In genomic region chr3:38480093-38480445, GRCh38 we compare ENCODE assay signal across 12 cellular contexts. TPM values are rescaled to one million over a fixed set of nuclear protein-coding genes. Genes with fewer than 3 reads are reported as not detected.
DNase-seq lines count a peak whose midpoint lies in the region; ATAC-seq, FAIRE-seq and TF ChIP-seq lines count a peak whose summit lies in the region.
"Had no signal": no experiment of that assay in that cellular context is flagged by ENCODE, and none has a peak within 500 bp of the region (broad histone marks: within the 10 kb centered on the region; RNA-seq: fewer than 3 reads in every experiment).

No MANE protein-coding gene starts in this region.

- H3K36me3 ChIP-seq in neural cell (ENCODE audit: insufficient read depth, low read length) = peaks cover 4% of the 10 kb centered on the region

- no peak for TF ChIP-seq POLR2A in GM12891 (IDR thresholded peaks at IDR 0.05; ENCODE audit: low read depth, low read length)

- no peak overlapping the region for H3K9ac ChIP-seq in neural cell (ENCODE audit: low read length)

- no peak for FAIRE-seq in GM12891 (lab: Jason Lieb, UNC)

- no peaks in the 10 kb centered on the region for H3K4me1 Mint-ChIP-seq in CD14-positive monocyte
- no peaks in the 10 kb centered on the region for H3K4me1 Mint-ChIP-seq in activated B cell treated with CpG ODN at 0.5 μM for 24 hours

- H3K27me3 Mint-ChIP-seq in CD14-positive monocyte (ENCODE audit: low read depth in 3 of 3) = no peaks in the 10 kb centered on the region
- no peaks in the 10 kb centered on the region for H3K27me3 Mint-ChIP-seq in activated B cell treated with CpG ODN at 0.5 μM for 24 hours
- H3K27me3 Mint-ChIP-seq: CD4-positive, CD25-positive, alpha-beta regulatory T cell had no signal

- peak; percentile 47 for TF ChIP-seq CTCF in CD14-positive monocyte (IDR thresholded peaks at IDR 0.05)
- peak; percentile 6; the same call in 1 of the 2 replicates for TF ChIP-seq CTCF in LNCAP (IDR thresholded peaks at IDR 0.05)
- TF ChIP-seq CTCF in activated B cell treated with CpG ODN at 0.5 μM for 24 hours (IDR thresholded peaks at IDR 0.05) = peak; percentile 1
- TF ChIP-seq CTCF in neural cell (IDR thresholded peaks at IDR 0.05; ENCODE audit: poor library complexity, severe bottlenecking) = peak; percentile 0

- DNase-seq in CD14-positive monocyte (ENCODE audit: low spot score) (no peak), activated B cell treated with CpG ODN at 0.5 μM for 24 hours (no peak), GM12891 (ENCODE audit: insufficient read length, low spot score) (no peak), glomerular visceral epithelial cell (ENCODE audit: extremely low spot score) (no peak), DMS153 (lab: John Stamatoyannopoulos, UW) (no peak), NCI-H128 (lab: John Stamatoyannopoulos, UW; ENCODE audit: unreplicated experiment) (no peak)
- DNase-seq: NCI-H1417 treated with DMSO at 0.1 percent for 48 hours, NCI-H510A had no signal

- H3K27me3 ChIP-seq in neural cell (ENCODE audit: insufficient read depth, low read depth, low read length) = no peaks in the 10 kb centered on the region

- H3K4me2 ChIP-seq in neural cell (ENCODE audit: low read length) = no peak overlapping the region
- H3K4me2 ChIP-seq: GM23338 had no signal

- no peak overlapping the region for H3K27ac ChIP-seq in neural cell (ENCODE audit: low read length)

- H3K4me3 Mint-ChIP-seq in CD14-positive monocyte = no peak overlapping the region
- no peak overlapping the region for H3K4me3 Mint-ChIP-seq in activated B cell treated with CpG ODN at 0.5 μM for 24 hours
- H3K4me3 Mint-ChIP-seq: GM23338 had no signal

- H3K36me3 Mint-ChIP-seq in CD14-positive monocyte (peaks cover 2 to 4% of the 10 kb centered on the region in 2 donors), activated B cell treated with CpG ODN at 0.5 μM for 24 hours (ENCODE audit: low read depth) (peaks cover 3% of the 10 kb centered on the region)

- no peak for ATAC-seq in activated B cell treated with CpG ODN at 0.5 μM for 24 hours (ENCODE audit: low read depth)

- peaks cover 13% of the 10 kb centered on the region for H3K79me2 ChIP-seq in neural cell (replicated peaks; ENCODE audit: insufficient read depth, low read length)

- no peak overlapping the region for H2AFZ ChIP-seq in neural cell (ENCODE audit: low read depth, low read length)
- H2AFZ ChIP-seq: GM23338 had no signal

- POLR2A ChIA-PET in activated B cell treated with CpG ODN at 0.5 μM for 24 hours (lab: Charles Lee) = no interaction called here

- no peaks in the 10 kb centered on the region for H3F3A ChIP-seq in neural cell (ENCODE audit: insufficient read depth, low read length, poor library complexity, severe bottlenecking)

- no peaks in the 10 kb centered on the region for H3K9me2 ChIP-seq in neural cell (ENCODE audit: insufficient read depth, low read length)

- H3K27ac Mint-ChIP-seq in CD14-positive monocyte (no peak overlapping the region), activated B cell treated with CpG ODN at 0.5 μM for 24 hours (no peak overlapping the region)
- H3K27ac Mint-ChIP-seq: GM23338 had no signal

- TF ChIP-seq EP300 in neural cell (conservative IDR thresholded peaks at IDR 0.05; ENCODE audit: poor library complexity, severe bottlenecking) = no peak

- CTCF ChIA-PET in activated B cell treated with CpG ODN at 0.5 μM for 24 hours (lab: Charles Lee) = interaction anchor here (0.7 to 3.5 kb wide), 11 partner anchors 13 to 624 kb away, joined by 3 to 13 read pairs (median 7); partner anchors contain the start of genes EXOG and XYLB

- H3K9me3 Mint-ChIP-seq in CD14-positive monocyte (no peaks in the 10 kb centered on the region), activated B cell treated with CpG ODN at 0.5 μM for 24 hours (no peaks in the 10 kb centered on the region)
- H3K9me3 Mint-ChIP-seq: CD4-positive, CD25-positive, alpha-beta regulatory T cell; GM23338 had no signal

- intact Hi-C loops in CD14-positive monocyte (cut with micrococcal nuclease) (loop anchor here in 1 of 2 donors (10.0 kb wide), 1 partner anchor 625 kb away; no protein-coding TSS in a partner anchor), activated B cell treated with CpG ODN at 0.5 μM for 24 hours (cut with micrococcal nuclease) (loop anchor here (1.0 to 2.0 kb wide), 4 partner anchors 133 to 506 kb away; partner anchors contain the start of gene XYLB)

- TF ChIP-seq RAD21 in neural cell (conservative IDR thresholded peaks at IDR 0.05) = no peak

- H3K4me3 ChIP-seq in neural cell (ENCODE audit: low read length) = no peak overlapping the region
- H3K4me3 ChIP-seq: GM23338 had no signal

- H4K20me1 ChIP-seq in neural cell (ENCODE audit: insufficient read depth) = peaks cover 5% of the 10 kb centered on the region

- H3K9me3 ChIP-seq in neural cell (ENCODE audit: low read length) = no peaks in the 10 kb centered on the region

TF ChIP-seq in neural cell, 6 proteins besides CTCF, POLR2A, EP300 and RAD21:
- TF ChIP-seq REST (IDR thresholded peaks at IDR 0.05; ENCODE audit: borderline replicate concordance) (no peak), POLR2AphosphoS5 (IDR thresholded peaks at IDR 0.05) (no peak), EZH2 (IDR thresholded peaks at IDR 0.05; ENCODE audit: borderline replicate concordance, insufficient read depth, low read length, poor library complexity, severe bottlenecking) (no peak), SMC3 (conservative IDR thresholded peaks at IDR 0.05; ENCODE audit: poor library complexity) (peak; percentile 1), MXI1 (conservative IDR thresholded peaks at IDR 0.05; ENCODE audit: poor library complexity, severe bottlenecking) (no peak), TAF1 (IDR thresholded peaks at IDR 0.05; ENCODE audit: low read depth) (no peak)

TF ChIP-seq in GM12891, 5 proteins besides CTCF, POLR2A, EP300 and RAD21:
- TF ChIP-seq SPI1 (IDR thresholded peaks at IDR 0.05; ENCODE audit: low read depth, low read length) (no peak), PAX5 (IDR thresholded peaks at IDR 0.05; ENCODE audit: insufficient read depth, low read length, severe bottlenecking) (no peak), TAF1 (IDR thresholded peaks at IDR 0.05; ENCODE audit: low read depth, low read length) (no peak), POLR2AphosphoS5 (IDR thresholded peaks at IDR 0.05; ENCODE audit: low read depth, low read length) (no peak), POU2F2 (IDR thresholded peaks at IDR 0.05; ENCODE audit: low read depth, low read length) (no peak)

RNA-seq across cellular contexts. Expression of gene EXOG, which starts 16.1 kb away (rescaled TPM):
- 1 to 10 TPM; 1.6 to 2.4 TPM for polyA plus RNA-seq in CD14-positive monocyte
- 26.8 and 32.3 TPM in 2 replicates for total RNA-seq in activated B cell treated with CpG ODN at 0.5 μM for 24 hours
- 44.4 and 45.6 TPM in 2 replicates for polyA plus RNA-seq in neural cell
- polyA minus RNA-seq in neural cell = 45.5 and 48.0 TPM in 2 replicates
- 7.6 TPM for polyA plus RNA-seq in GM12891 (2012; ENCODE audit: low read depth, missing spikeins)

RNA-seq across cellular contexts. Expression of gene ACVR2B, which starts 26.4 kb away (rescaled TPM):
- under 1 TPM in 1 of 2 donors, not detected in 1; 0.15 TPM for polyA plus RNA-seq in CD14-positive monocyte
- total RNA-seq in activated B cell treated with CpG ODN at 0.5 μM for 24 hours = 1.4 TPM in 2 replicates
- polyA plus RNA-seq in neural cell = 32.3 and 33.3 TPM in 2 replicates
- polyA minus RNA-seq in neural cell = 166 and 180 TPM in 2 replicates
- 0.53 TPM for polyA plus RNA-seq in GM12891 (2012; ENCODE audit: low read depth, missing spikeins)

Comparison
In these comparisons a context has a peak if more than half of its experiments do, and no peak if none do; other contexts are left out.
1. RNA of gene EXOG, which starts 16.1 kb away (polyA plus RNA-seq): 44.4 to 45.6 TPM in neural cell; 1.6 to 2.4 TPM in CD14-positive monocyte; every median in the first group is over 10 times any median in the second.
2. RNA of gene ACVR2B, which starts 26.4 kb away (polyA plus RNA-seq): 32.3 to 33.3 TPM in neural cell; 0.15 TPM in CD14-positive monocyte; every median in the first group is over 10 times any median in the second.
3. Peak in every context shown above with its lines, with median percentiles within 50 percentile points of each other: CTCF ChIP-seq.